26 cellular contexts compared by ENCODE assay signal in genomic region chr12:126457776-126458175, GRCh38.
"Had no signal": no experiment of that assay in that cellular context is flagged by ENCODE, and none has a peak within 500 bp of the region (broad histone marks: within the 10 kb centered on the region; RNA-seq: fewer than 3 reads in every experiment).

No MANE protein-coding gene starts in this region.

- H3K9me3 ChIP-seq: stomach, suprapubic skin, testis, thoracic aorta, thyroid gland, tibial artery, tibial nerve, transverse colon, upper lobe of left lung, upper lobe of right lung, uterus, vagina had no signal

- H3K36me3 ChIP-seq: stomach, suprapubic skin, thoracic aorta, thyroid gland, tibial artery, tibial nerve, transverse colon, upper lobe of left lung, upper lobe of right lung, uterus, vagina had no signal

- ATAC-seq: stimulated activated effector memory CD8-positive, alpha-beta T cell treated with anti-CD3 and anti-CD28 coated beads, Interleukin-12 subunit alpha, Interleukin-12 subunit beta, amount 100 ng/mL, for 72 hours; stimulated activated memory B cell treated with anti-CD40 and anti-IgM and Interleukin-4, amounts not matched to agents 10 μg/mL and 1 μg/mL and 100 μg/mL, for 72 hours; stimulated activated naive B cell treated with anti-CD40 and anti-IgM and Interleukin-4, amounts not matched to agents 10 μg/mL and 1 μg/mL and 100 μg/mL, for 72 hours; stimulated activated naive CD8-positive, alpha-beta T cell treated with anti-CD3 and anti-CD28 coated beads, Interleukin-15, amount 100 ng/mL, for 72 hours; stimulated activated naive CD8-positive, alpha-beta T cell treated with anti-CD3 and anti-CD28 coated beads, Interleukin-15, Interleukin-2, amounts not matched to agents 100 U/mL and 50 U/mL, for 24 hours; upper lobe of right lung had no signal

- H3K4me3 ChIP-seq: stomach, suprapubic skin, testis, thoracic aorta, thyroid gland, tibial artery, tibial nerve, transverse colon, upper lobe of left lung, upper lobe of right lung, uterus, vagina had no signal

- DNase-seq: stimulated activated CD4-positive, alpha-beta T cell treated with anti-CD3 and anti-CD28 coated beads, Interleukin-2, amount 100 ng/mL, for 48 hours; stimulated activated CD4-positive, alpha-beta T cell treated with anti-CD3 and anti-CD28 coated beads, Interleukin-4, amount 100 ng/mL, for 1 hour; stimulated activated CD4-positive, alpha-beta T cell treated with anti-CD3 and anti-CD28 coated beads, Interleukin-4, amount 100 ng/mL, for 24 hours; stimulated activated CD4-positive, alpha-beta T cell treated with anti-CD3 and anti-CD28 coated beads, Interleukin-4, amount 100 ng/mL, for 4 hours; stimulated activated CD8-positive, alpha-beta memory T cell treated with anti-CD3 and anti-CD28 coated beads, Interleukin-4, amount 100 ng/mL, for 48 hours; stimulated activated naive B cell treated with anti-CD40 and anti-IgM and Interleukin-4, amounts not matched to agents 10 μg/mL and 1 μg/mL and 100 μg/mL, for 72 hours; stimulated activated naive CD4-positive, alpha-beta T cell; stimulated activated naive CD4-positive, alpha-beta T cell treated with Interleukin-2 at 50 U/mL for 16 hours; stimulated activated naive CD8-positive, alpha-beta T cell treated with anti-CD3 and anti-CD28 coated beads, Interleukin-15, amount 100 ng/mL, for 72 hours; stimulated activated naive CD8-positive, alpha-beta T cell treated with anti-CD3 and anti-CD28 coated beads, Interleukin-15, Interleukin-2, amounts not matched to agents 100 U/mL and 50 U/mL, for 24 hours; stomach; substantia nigra; testis; thyroid gland; tibial artery; transverse colon; trophoblast cell; upper lobe of right lung; uterus had no signal

- H3K27me3 ChIP-seq: stomach, suprapubic skin, testis, thyroid gland, tibial artery, tibial nerve, transverse colon, upper lobe of left lung, upper lobe of right lung, uterus, vagina had no signal

- H3K4me1 ChIP-seq: stomach, suprapubic skin, testis, thyroid gland, tibial artery, tibial nerve, transverse colon, upper lobe of left lung, upper lobe of right lung, uterus, vagina had no signal

- H3K27ac ChIP-seq: stomach, suprapubic skin, testis, thoracic aorta, thyroid gland, tibial artery, tibial nerve, transverse colon, upper lobe of left lung, upper lobe of right lung, uterus, vagina had no signal
